ENCODE assay signal across 8 cellular contexts in the genomic region with DNA sequence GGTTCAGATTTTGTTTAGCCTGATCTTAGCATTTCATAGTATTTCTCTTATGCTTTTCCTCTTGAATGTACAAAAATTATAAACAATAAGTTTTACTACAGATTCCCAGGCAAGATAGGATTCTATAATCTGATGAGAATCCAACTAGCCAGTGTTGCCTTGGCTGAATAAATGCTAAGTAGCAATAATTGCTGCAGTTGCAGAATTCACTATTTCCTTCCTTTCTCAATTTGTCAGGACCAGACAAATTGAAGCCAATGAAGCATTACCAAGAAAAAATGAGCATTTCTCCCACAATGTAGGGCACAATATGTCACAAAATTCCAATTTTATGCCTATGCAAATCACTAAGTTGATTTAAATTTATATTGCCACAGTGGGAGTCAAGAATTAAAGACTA.
"Had no signal": no experiment of that assay in that cellular context is flagged by ENCODE, and none has a peak within 500 bp of the region (broad histone marks: within the 10 kb centered on the region; RNA-seq: fewer than 3 reads in every experiment).

No MANE protein-coding gene starts in this region.

- H3K9me3 ChIP-seq: HAP-1 had no signal

- H3K4me1 ChIP-seq: HAP-1 had no signal

- H3K9ac ChIP-seq: GM23248 had no signal

- DNase-seq: GM23248, GOT3, H7, HFFc6, KG1 had no signal

- H3K4me3 ChIP-seq: GM23248, HAP-1 had no signal

- ATAC-seq: HCT116 had no signal

- H3K36me3 ChIP-seq: HAP-1 had no signal

- H3K27ac ChIP-seq: GM23248, HL-60 had no signal
